Comparison of ENCODE assay signal across 6 cellular contexts in genomic region chr16:32676065-32676464, GRCh38. TPM values are rescaled to one million over a fixed set of nuclear protein-coding genes. Genes with fewer than 3 reads are reported as not detected.
"Had no signal": no experiment of that assay in that cellular context is flagged by ENCODE, and none has a peak within 500 bp of the region (broad histone marks: within the 10 kb centered on the region; RNA-seq: fewer than 3 reads in every experiment).

A gene with protein sequence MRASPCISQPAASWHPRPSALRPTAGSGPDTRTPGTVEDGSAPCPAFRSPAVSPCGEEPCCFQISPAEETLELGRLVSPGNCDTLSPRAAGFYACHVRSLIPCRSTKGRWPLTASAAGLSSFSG (minus strand): TSS chr16:32676165. CDS start chr16:32676097, 68 bp downstream.

RNA-seq across cellular contexts. Expression of the gene that starts here (rescaled TPM):
- total RNA-seq: GM23248, GM23338, H1, H4, H7, H9 had no signal
- polyA plus RNA-seq: GM23248, GM23338, H1 had no signal
